ENCODE assay signal across 2 cellular contexts in genomic region chr11:45180888-45181594, GRCh38.
A peak's percentile ranks its signal among the peaks of the same experiment; 100 is the strongest.
TF ChIP-seq lines count a peak whose summit lies in the region.

No MANE protein-coding gene starts in this region.

TF ChIP-seq in A549, 52 proteins besides CTCF, POLR2A, EP300 and RAD21 (continued from another document):
- TF ChIP-seq KDM5A (IDR thresholded peaks at IDR 0.05) (no peak), EHMT2 (IDR thresholded peaks at IDR 0.05; ENCODE audit: low read depth) (no peak), ATOH8 (CRISPR knock-in tag; IDR thresholded peaks at IDR 0.05; ENCODE audit: low read depth) (no peak), HOXA7 (CRISPR knock-in tag; IDR thresholded peaks at IDR 0.05) (no peak), E2F6 (IDR thresholded peaks at IDR 0.05; ENCODE audit: borderline replicate concordance, low read depth) (peak; percentile 61; the same call in 1 of the 2 replicates), MAFK (IDR thresholded peaks at IDR 0.05; ENCODE audit: partially characterized antibody) (no peak), CBX2 (IDR thresholded peaks at IDR 0.05; ENCODE audit: borderline replicate concordance, low read depth) (no peak), CEBPB (IDR thresholded peaks at IDR 0.05) (no peak), REST (IDR thresholded peaks at IDR 0.05) (no peak), MAX (IDR thresholded peaks at IDR 0.05) (peak; percentile 84), FOSB (CRISPR knock-in tag; IDR thresholded peaks at IDR 0.05) (no peak), JUN (IDR thresholded peaks at IDR 0.05) (no peak; a peak in 1 of 5 replicates), NFE2L2 (conservative IDR thresholded peaks at IDR 0.05; ENCODE audit: low read length) (no peak)

TF ChIP-seq in HepG2, 621 proteins besides CTCF, POLR2A, EP300 and RAD21 (continued from another document and continues in another):
- 0 out of 2 replicates have a peak, but pooled peaks have one; percentile 14 for TF ChIP-seq DZIP1 (CRISPR knock-in tag; IDR thresholded peaks at IDR 0.05)
- no peak for TF ChIP-seq ZNF7 (CRISPR knock-in tag; IDR thresholded peaks at IDR 0.05)
- no peak for TF ChIP-seq ZFP36L1 (CRISPR knock-in tag; IDR thresholded peaks at IDR 0.05)
- no peak for TF ChIP-seq GTF3A (CRISPR knock-in tag; conservative IDR thresholded peaks at IDR 0.05)
- no peak for TF ChIP-seq GLMP (CRISPR knock-in tag; IDR thresholded peaks at IDR 0.05; ENCODE audit: borderline replicate concordance)
- TF ChIP-seq THYN1 (CRISPR knock-in tag; IDR thresholded peaks at IDR 0.05; ENCODE audit: borderline replicate concordance, low read depth) = no peak
- no peak for TF ChIP-seq RXRB (CRISPR knock-in tag; IDR thresholded peaks at IDR 0.05; ENCODE audit: borderline replicate concordance)
- no peak for TF ChIP-seq SPEN (CRISPR knock-in tag; IDR thresholded peaks at IDR 0.05; ENCODE audit: low read depth)
- no peak for TF ChIP-seq ZBTB14 (CRISPR knock-in tag; IDR thresholded peaks at IDR 0.05)
- no peak for TF ChIP-seq NFATC3 (CRISPR knock-in tag; IDR thresholded peaks at IDR 0.05)
- TF ChIP-seq ZHX1 (CRISPR knock-in tag; IDR thresholded peaks at IDR 0.05; ENCODE audit: low read depth) = no peak
- no peak for TF ChIP-seq RNF2 (conservative IDR thresholded peaks at IDR 0.05; ENCODE audit: low read depth)
- TF ChIP-seq YEATS4 (CRISPR knock-in tag; IDR thresholded peaks at IDR 0.05; ENCODE audit: borderline replicate concordance) = 0 out of 2 replicates have a peak, but pooled peaks have one; percentile 62
- TF ChIP-seq ZMYM3 (CRISPR knock-in tag; IDR thresholded peaks at IDR 0.05) = peak; percentile 28; the same call in 1 of the 2 replicates
- no peak for TF ChIP-seq NFIC (IDR thresholded peaks at IDR 0.05; ENCODE audit: low read length)
- no peak for TF ChIP-seq HHEX (CRISPR knock-in tag; IDR thresholded peaks at IDR 0.05)
- no peak for TF ChIP-seq GRHL1 (CRISPR knock-in tag; conservative IDR thresholded peaks at IDR 0.05)
- TF ChIP-seq ONECUT2 (CRISPR knock-in tag; IDR thresholded peaks at IDR 0.05) = no peak
- no peak for TF ChIP-seq TEAD3 (CRISPR knock-in tag; optimal IDR thresholded peaks at IDR 0.05; ENCODE audit: borderline replicate concordance)
- peak; percentile 22 for TF ChIP-seq HNRNPLL (IDR thresholded peaks at IDR 0.05; ENCODE audit: low read depth, low read length, poor library complexity, severe bottlenecking)
- peak; percentile 5; the same call in 1 of the 2 replicates for TF ChIP-seq ARID4A (CRISPR knock-in tag; IDR thresholded peaks at IDR 0.05; ENCODE audit: borderline replicate concordance)
- TF ChIP-seq ZSCAN25 (CRISPR knock-in tag; IDR thresholded peaks at IDR 0.05) = peak; percentile 76; the same call in 1 of the 2 replicates
- no peak for TF ChIP-seq NONO (IDR thresholded peaks at IDR 0.05)
- no peak for TF ChIP-seq NONO (CRISPR knock-in tag; conservative IDR thresholded peaks at IDR 0.05)
- no peak for TF ChIP-seq REPIN1 (CRISPR knock-in tag; IDR thresholded peaks at IDR 0.05; ENCODE audit: borderline replicate concordance, low read depth)
- TF ChIP-seq HNRNPL (IDR thresholded peaks at IDR 0.05; ENCODE audit: low read depth, low read length) = peak; percentile 77; the same call in 1 of the 2 replicates
- no peak for TF ChIP-seq HDAC1 (CRISPR knock-in tag; IDR thresholded peaks at IDR 0.05)
- no peak for TF ChIP-seq ZNF460 (CRISPR knock-in tag; IDR thresholded peaks at IDR 0.05; ENCODE audit: borderline replicate concordance)
- TF ChIP-seq HNRNPH1 (optimal IDR thresholded peaks at IDR 0.05; ENCODE audit: low read depth, low read length) = no peak
- 0 out of 2 replicates have a peak, but pooled peaks have one; percentile 39 for TF ChIP-seq PHF21A (CRISPR knock-in tag; IDR thresholded peaks at IDR 0.05)
- no peak for TF ChIP-seq ZBTB26 (CRISPR knock-in tag; IDR thresholded peaks at IDR 0.05; ENCODE audit: borderline replicate concordance)
- no peak for TF ChIP-seq RARA (CRISPR knock-in tag; IDR thresholded peaks at IDR 0.05)
- TF ChIP-seq AHR (CRISPR knock-in tag; IDR thresholded peaks at IDR 0.05) = no peak
- no peak for TF ChIP-seq PAX8 (CRISPR knock-in tag; IDR thresholded peaks at IDR 0.05; ENCODE audit: borderline replicate concordance)
- no peak for TF ChIP-seq ARNTL (CRISPR knock-in tag; IDR thresholded peaks at IDR 0.05)
- no peak for TF ChIP-seq ZFP91 (CRISPR knock-in tag; IDR thresholded peaks at IDR 0.05; ENCODE audit: borderline replicate concordance)
- no peak for TF ChIP-seq LBX2 (CRISPR knock-in tag; IDR thresholded peaks at IDR 0.05; ENCODE audit: borderline replicate concordance)
- TF ChIP-seq MED13 (CRISPR knock-in tag; IDR thresholded peaks at IDR 0.05) = no peak
- no peak for TF ChIP-seq SRF (IDR thresholded peaks at IDR 0.05; ENCODE audit: low read depth, low read length)
- no peak for TF ChIP-seq NFIB (CRISPR knock-in tag; IDR thresholded peaks at IDR 0.05; ENCODE audit: borderline replicate concordance)
- TF ChIP-seq JUND (CRISPR knock-in tag; IDR thresholded peaks at IDR 0.05) = 0 out of 2 replicates have a peak, but pooled peaks have one; percentile 27
- 0 out of 2 replicates have a peak, but pooled peaks have one; percentile 16 for TF ChIP-seq NRL (CRISPR knock-in tag; IDR thresholded peaks at IDR 0.05; ENCODE audit: borderline replicate concordance)
- no peak for TF ChIP-seq ZNF326 (CRISPR knock-in tag; IDR thresholded peaks at IDR 0.05; ENCODE audit: borderline replicate concordance)
- TF ChIP-seq ZMYM4 (CRISPR knock-in tag; IDR thresholded peaks at IDR 0.05) = 0 out of 2 replicates have a peak, but pooled peaks have one; percentile 32
